Comparison of ENCODE assay signal across 26 cellular contexts in the genomic region with DNA sequence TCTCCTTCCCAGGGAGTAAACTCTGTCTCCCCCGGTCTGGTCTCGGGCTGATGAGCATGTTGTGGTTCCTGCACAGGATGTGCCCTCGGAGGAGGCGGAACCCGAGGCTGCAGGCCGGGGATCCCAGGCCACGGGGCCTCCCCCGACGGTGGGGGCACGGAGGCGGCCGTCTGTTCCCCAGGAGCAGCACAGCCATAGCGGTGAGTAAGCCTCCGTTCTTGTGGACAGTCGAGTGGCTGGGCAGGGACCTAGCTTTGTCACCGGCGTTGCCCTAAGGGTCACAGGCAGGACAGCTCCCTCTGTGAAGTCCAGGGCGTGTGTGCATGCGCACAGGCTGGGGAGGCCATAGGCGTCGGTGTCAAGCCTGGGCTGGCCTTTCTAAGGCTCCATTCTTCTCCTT. TPM values are rescaled to one million over a fixed set of nuclear protein-coding genes. Genes with fewer than 3 reads are reported as not detected.
"Had no signal": no experiment of that assay in that cellular context is flagged by ENCODE, and none has a peak within 500 bp of the region (broad histone marks: within the 10 kb centered on the region; RNA-seq: fewer than 3 reads in every experiment).

No MANE protein-coding gene starts in this region.

- H3K27ac ChIP-seq: brain microvascular endothelial cell, cardiac muscle cell, Peyer's patch, SK-N-MC, WERI-Rb-1 had no signal

- H3K27me3 ChIP-seq: brain microvascular endothelial cell, cardiac muscle cell, Peyer's patch had no signal

- DNase-seq: activated CD4-positive, alpha-beta T cell treated with anti-CD3 and anti-CD28 coated beads for 36 hours; activated CD8-positive, alpha-beta memory T cell treated with anti-CD3 and anti-CD28 coated beads, Interleukin-2, amount 50 U/mL, for 4 hours; activated CD8-positive, alpha-beta T cell treated with anti-CD3 and anti-CD28 coated beads for 36 hours; activated gamma-delta T cell treated with Interleukin-2 at 50 U/mL for 16 hours; activated naive CD4-positive, alpha-beta T cell treated with anti-CD3 and anti-CD28 coated beads, Interleukin-2, amount 10 ng/mL, durations not matched to agents 7 days and 5 days; activated naive CD8-positive, alpha-beta T cell treated with anti-CD3 and anti-CD28 coated beads for 36 hours; activated T-cell treated with anti-CD3 and anti-CD28 coated beads, Interleukin-2, amount 50 U/mL, for 72 hours; brain microvascular endothelial cell; KG1; NCI-H1092; NCI-H1417 treated with DMSO at 0.1 percent for 48 hours; NCI-H1694; NCI-H2029 treated with DMSO at 0.1 percent for 48 hours; NCI-H510A treated with DMSO at 0.1 percent for 48 hours; Peyer's patch; T-cell; T-helper 2 cell; T1000; WERI-Rb-1 had no signal

- ATAC-seq: activated CD4-positive, alpha-beta T cell treated with anti-CD3 and anti-CD28 coated beads for 36 hours; activated CD8-positive, alpha-beta T cell treated with anti-CD3 and anti-CD28 coated beads for 36 hours; activated T-cell treated with anti-CD3 and anti-CD28 coated beads, Interleukin-2, amount 50 U/mL, for 72 hours; T-cell had no signal

- H3K36me3 ChIP-seq: cardiac muscle cell had no signal

- H3K4me3 ChIP-seq: cardiac muscle cell, Peyer's patch, SK-N-MC had no signal

- H3K9me3 ChIP-seq: Peyer's patch had no signal

RNA-seq across cellular contexts. Expression of a gene that starts 26.0 kb away (rescaled TPM):
- total RNA-seq: activated CD8-positive, alpha-beta T cell treated with anti-CD3 and anti-CD28 coated beads for 36 hours had no signal
- polyA plus RNA-seq: IgD-negative memory B cell had no signal

RNA-seq across cellular contexts. Expression of a gene that starts 39.2 kb away (rescaled TPM):
- total RNA-seq: activated naive CD8-positive, alpha-beta T cell treated with anti-CD3 and anti-CD28 coated beads for 36 hours; activated T-helper 2 cell treated with anti-CD3 and anti-CD28 coated beads, Interferon-gamma antibody, Interleukin-2, Interleukin-4, amounts not matched to agents 10 μg/mL and 5 μg/mL and 100 μg/mL, durations not matched to agents 14 hours and 24 hours and 36 hours; LHCN-M2; M059J; Peyer's patch had no signal
- polyA plus RNA-seq: adipose tissue, cardiac muscle cell, IgD-negative memory B cell had no signal

RNA-seq across cellular contexts. Expression of a gene that starts 49.7 kb away (rescaled TPM):
- total RNA-seq: activated CD4-positive, alpha-beta T cell treated with anti-CD3 and anti-CD28 coated beads for 36 hours; activated CD8-positive, alpha-beta T cell treated with anti-CD3 and anti-CD28 coated beads for 36 hours; activated naive CD8-positive, alpha-beta T cell treated with anti-CD3 and anti-CD28 coated beads for 36 hours; activated T-helper 2 cell treated with anti-CD3 and anti-CD28 coated beads, Interferon-gamma antibody, Interleukin-2, Interleukin-4, amounts not matched to agents 10 μg/mL and 5 μg/mL and 100 μg/mL, durations not matched to agents 14 hours and 24 hours and 36 hours; cardiac muscle cell; LHCN-M2; M059J; Peyer's patch; T-cell had no signal
- polyA plus RNA-seq: adipose tissue, cardiac muscle cell, IgD-negative memory B cell had no signal
